Comparison of ENCODE assay signal across 14 cellular contexts in genomic region chr9:99416007-99416406, GRCh38.
A peak's percentile ranks its signal among the peaks of the same experiment; 100 is the strongest.
DNase-seq lines count a peak whose midpoint lies in the region; ATAC-seq and TF ChIP-seq lines count a peak whose summit lies in the region.
"Had no signal": no experiment of that assay in that cellular context is flagged by ENCODE, and none has a peak within 500 bp of the region (broad histone marks: within the 10 kb centered on the region; RNA-seq: fewer than 3 reads in every experiment).

No MANE protein-coding gene starts in this region.

- no peak overlapping the region for H3K4me3 ChIP-seq in upper lobe of right lung
- H3K4me3 ChIP-seq: A549, upper lobe of left lung had no signal

- H3K27ac ChIP-seq in upper lobe of right lung: no peak overlapping the region
- H3K27ac ChIP-seq: A549, upper lobe of left lung had no signal

- peak in 1 of 2 donors; percentile 74 for ATAC-seq in natural killer cell treated with Interleukin-12 subunit alpha and Interleukin-12 subunit beta and Interleukin-15 and Interleukin-18, amount 100 ng/mL, for 72 hours
- ATAC-seq in natural killer cell: no peak
- ATAC-seq in HG03565 (IDR thresholded peaks at IDR 0.05; ENCODE audit: unreplicated experiment): peak; percentile 43
- peak; percentile 39 for ATAC-seq in upper lobe of right lung
- no peak for ATAC-seq in HG02852 (IDR thresholded peaks at IDR 0.05; ENCODE audit: unreplicated experiment)
- ATAC-seq: A549, left colon had no signal

- H3K4me3 Mint-ChIP-seq in natural killer cell treated with Interleukin-12 subunit alpha and Interleukin-12 subunit beta and Interleukin-15 and Interleukin-18, amount 100 ng/mL, for 72 hours: peak overlapping the region; percentile 30
- H3K4me3 Mint-ChIP-seq in natural killer cell: no peak overlapping the region
- H3K4me3 Mint-ChIP-seq in activated T-helper 2 cell treated with anti-CD3 and anti-CD28 coated beads, Interferon-gamma antibody, Interleukin-2, Interleukin-4, amounts not matched to agents 10 μg/mL and 5 μg/mL and 100 μg/mL, durations not matched to agents 14 hours and 24 hours and 36 hours (ENCODE audit: low read depth): no peak overlapping the region

- no peak for TF ChIP-seq CTCF in natural killer cell (IDR thresholded peaks at IDR 0.05)
- TF ChIP-seq CTCF in upper lobe of right lung (IDR thresholded peaks at IDR 0.05): no peak

- no peaks in the 10 kb centered on the region for H3K27me3 ChIP-seq in upper lobe of right lung
- H3K27me3 ChIP-seq: upper lobe of left lung had no signal

- H3K36me3 Mint-ChIP-seq in natural killer cell treated with Interleukin-12 subunit alpha and Interleukin-12 subunit beta and Interleukin-15 and Interleukin-18, amount 100 ng/mL, for 72 hours: no peaks in the 10 kb centered on the region
- H3K36me3 Mint-ChIP-seq in natural killer cell: no peaks in the 10 kb centered on the region
- H3K36me3 Mint-ChIP-seq in activated T-helper 2 cell treated with anti-CD3 and anti-CD28 coated beads, Interferon-gamma antibody, Interleukin-2, Interleukin-4, amounts not matched to agents 10 μg/mL and 5 μg/mL and 100 μg/mL, durations not matched to agents 14 hours and 24 hours and 36 hours (ENCODE audit: low read depth): no peaks in the 10 kb centered on the region

- H3K4me1 Mint-ChIP-seq in natural killer cell treated with Interleukin-12 subunit alpha and Interleukin-12 subunit beta and Interleukin-15 and Interleukin-18, amount 100 ng/mL, for 72 hours (ENCODE audit: low read depth in 2 of 2): peaks cover 6 to 11% of the 10 kb centered on the region in 2 donors
- H3K4me1 Mint-ChIP-seq in natural killer cell: peaks cover 6 to 8% of the 10 kb centered on the region in 2 donors
- peaks cover 10% of the 10 kb centered on the region for H3K4me1 Mint-ChIP-seq in activated T-helper 2 cell treated with anti-CD3 and anti-CD28 coated beads, Interferon-gamma antibody, Interleukin-2, Interleukin-4, amounts not matched to agents 10 μg/mL and 5 μg/mL and 100 μg/mL, durations not matched to agents 14 hours and 24 hours and 36 hours (ENCODE audit: low read depth)

- no peaks in the 10 kb centered on the region for H3K9me3 Mint-ChIP-seq in natural killer cell treated with Interleukin-12 subunit alpha and Interleukin-12 subunit beta and Interleukin-15 and Interleukin-18, amount 100 ng/mL, for 72 hours
- no peaks in the 10 kb centered on the region for H3K9me3 Mint-ChIP-seq in natural killer cell
- no peaks in the 10 kb centered on the region for H3K9me3 Mint-ChIP-seq in activated T-helper 2 cell treated with anti-CD3 and anti-CD28 coated beads, Interferon-gamma antibody, Interleukin-2, Interleukin-4, amounts not matched to agents 10 μg/mL and 5 μg/mL and 100 μg/mL, durations not matched to agents 14 hours and 24 hours and 36 hours

- DNase-seq in natural killer cell treated with Interleukin-12 subunit alpha and Interleukin-12 subunit beta and Interleukin-15 and Interleukin-18, amount 100 ng/mL, for 72 hours (ENCODE audit: low spot score): no peak
- no peak for DNase-seq in natural killer cell
- no peak for DNase-seq in activated T-helper 2 cell treated with anti-CD3 and anti-CD28 coated beads, Interferon-gamma antibody, Interleukin-2, Interleukin-4, amounts not matched to agents 10 μg/mL and 5 μg/mL and 100 μg/mL, durations not matched to agents 14 hours and 24 hours and 36 hours (ENCODE audit: low spot score)
- no peak for DNase-seq in upper lobe of right lung
- no peak for DNase-seq in NCI-H526 (lab: John Stamatoyannopoulos, UW)
- DNase-seq in nucleus accumbens (lab: John Stamatoyannopoulos, UW): no peak
- DNase-seq: left colon, NCI-H1092, posterior cingulate gyrus, RPMI8226, upper lobe of left lung had no signal

- H3K27ac Mint-ChIP-seq in natural killer cell treated with Interleukin-12 subunit alpha and Interleukin-12 subunit beta and Interleukin-15 and Interleukin-18, amount 100 ng/mL, for 72 hours: peak overlapping the region; percentile 57 to 66
- H3K27ac Mint-ChIP-seq in natural killer cell: no peak overlapping the region
- H3K27ac Mint-ChIP-seq in activated T-helper 2 cell treated with anti-CD3 and anti-CD28 coated beads, Interferon-gamma antibody, Interleukin-2, Interleukin-4, amounts not matched to agents 10 μg/mL and 5 μg/mL and 100 μg/mL, durations not matched to agents 14 hours and 24 hours and 36 hours: peak overlapping the region; percentile 21

- intact Hi-C loops in natural killer cell (cut with micrococcal nuclease) (no loop called here), upper lobe of right lung (cut with DNase I) (no loop called here)
- intact Hi-C loops in activated T-helper 2 cell treated with anti-CD3 and anti-CD28 coated beads, Interferon-gamma antibody, Interleukin-2, Interleukin-4, amounts not matched to agents 10 μg/mL and 5 μg/mL and 100 μg/mL, durations not matched to agents 14 hours and 24 hours and 36 hours (cut with micrococcal nuclease): no loop called here

- H3K27me3 Mint-ChIP-seq in natural killer cell treated with Interleukin-12 subunit alpha and Interleukin-12 subunit beta and Interleukin-15 and Interleukin-18, amount 100 ng/mL, for 72 hours: peaks cover 3 to 7% of the 10 kb centered on the region in 2 donors
- H3K27me3 Mint-ChIP-seq in natural killer cell (ENCODE audit: low read depth in 2 of 2): no peaks in the 10 kb centered on the region
- peaks cover 2% of the 10 kb centered on the region for H3K27me3 Mint-ChIP-seq in activated T-helper 2 cell treated with anti-CD3 and anti-CD28 coated beads, Interferon-gamma antibody, Interleukin-2, Interleukin-4, amounts not matched to agents 10 μg/mL and 5 μg/mL and 100 μg/mL, durations not matched to agents 14 hours and 24 hours and 36 hours (ENCODE audit: low read depth)

- H3K9me3 ChIP-seq in upper lobe of right lung: no peaks in the 10 kb centered on the region
- H3K9me3 ChIP-seq: A549, upper lobe of left lung had no signal

- H3K4me1 ChIP-seq in upper lobe of right lung: no peaks in the 10 kb centered on the region
- H3K4me1 ChIP-seq: A549, upper lobe of left lung had no signal

- H3K36me3 ChIP-seq in upper lobe of right lung: no peaks in the 10 kb centered on the region
- H3K36me3 ChIP-seq: upper lobe of left lung had no signal

Comparison
In these comparisons a context has a peak if more than half of its experiments do, and no peak if none do; other contexts are left out.
1. H3K27ac Mint-ChIP-seq: peak in natural killer cell treated with Interleukin-12 subunit alpha and Interleukin-12 subunit beta and Interleukin-15 and Interleukin-18, amount 100 ng/mL, for 72 hours (2 of 2) and activated T-helper 2 cell treated with anti-CD3 and anti-CD28 coated beads, Interferon-gamma antibody, Interleukin-2, Interleukin-4, amounts not matched to agents 10 μg/mL and 5 μg/mL and 100 μg/mL, durations not matched to agents 14 hours and 24 hours and 36 hours (single experiment); none in natural killer cell (0 of 2).
2. ATAC-seq: peak in HG03565 (single experiment) and upper lobe of right lung (single experiment); none in natural killer cell (0 of 3) and HG02852 (single experiment).